8 cellular contexts compared by ENCODE assay signal in genomic region chr4:13548984-13549546, GRCh38. TPM values are rescaled to one million over a fixed set of nuclear protein-coding genes. Genes with fewer than 3 reads are reported as not detected.
DNase-seq lines count a peak whose midpoint lies in the region; ATAC-seq lines count a peak whose summit lies in the region.

No MANE protein-coding gene starts in this region.

- no peak overlapping the region for H3K27ac ChIP-seq in CD4-positive, CD25-positive, alpha-beta regulatory T cell (ENCODE audit: insufficient read depth, low read length, poor library complexity, severe bottlenecking)

- peaks cover 74% of the 10 kb centered on the region for H3K27me3 Mint-ChIP-seq in CD4-positive, CD25-positive, alpha-beta regulatory T cell

- H3K9me3 ChIP-seq in CD4-positive, CD25-positive, alpha-beta regulatory T cell (ENCODE audit: control insufficient read depth in 2 of 2, low read length in 2 of 2): peaks cover 0 to 8% of the 10 kb centered on the region in 2 experiments

- H3K36me3 ChIP-seq in CD4-positive, CD25-positive, alpha-beta regulatory T cell (ENCODE audit: control insufficient read depth, insufficient read depth, low read length): no peaks in the 10 kb centered on the region

- H3K4me3 ChIP-seq in CD4-positive, CD25-positive, alpha-beta regulatory T cell (ENCODE audit: low read depth, low read length): peak overlapping the region; percentile 53

- DNase-seq in CD4-positive, CD25-positive, alpha-beta regulatory T cell: peak; percentile 60 to 85 (median 67)
- peak; percentile 87 for DNase-seq in NCI-H748 (lab: John Stamatoyannopoulos, UW; ENCODE audit: unreplicated experiment)
- DNase-seq in activated CD4-positive, alpha-beta T cell treated with anti-CD3 and anti-CD28 coated beads, Interleukin-2, amount 50 U/mL, for 48 hours: peak; percentile 93 to 94
- DNase-seq in ecto neural progenitor cell (ENCODE audit: low spot score): peak; percentile 95
- peak; percentile 80 for DNase-seq in medulla oblongata (ENCODE audit: extremely low spot score)
- peak; percentile 64 for DNase-seq in stimulated activated CD8-positive, alpha-beta memory T cell treated with anti-CD3 and anti-CD28 coated beads, Interleukin-12 subunit alpha, Interleukin-12 subunit beta, amount 100 ng/mL, for 4 hours (ENCODE audit: low read depth)

- H3K9me3 Mint-ChIP-seq in CD4-positive, CD25-positive, alpha-beta regulatory T cell: peaks cover 0 to 12% (median 4%) of the 10 kb centered on the region in 7 donors

- H3K4me1 ChIP-seq in CD4-positive, CD25-positive, alpha-beta regulatory T cell (ENCODE audit: control insufficient read depth, insufficient read depth, low read length, poor library complexity, severe bottlenecking): peaks cover 43% of the 10 kb centered on the region

- peak overlapping the region in 1 of 3 donors; percentile 57 for H3K27ac Mint-ChIP-seq in CD4-positive, CD25-positive, alpha-beta regulatory T cell

- H3K4me3 Mint-ChIP-seq in CD4-positive, CD25-positive, alpha-beta regulatory T cell: peak overlapping the region; percentile 28 to 71 (median 52)

- peaks cover 15 to 30% (median 22%) of the 10 kb centered on the region in 4 donors for H3K4me1 Mint-ChIP-seq in CD4-positive, CD25-positive, alpha-beta regulatory T cell

- no peaks in the 10 kb centered on the region for H3K36me3 Mint-ChIP-seq in CD4-positive, CD25-positive, alpha-beta regulatory T cell

- peaks cover 39% of the 10 kb centered on the region for H3K27me3 ChIP-seq in CD4-positive, CD25-positive, alpha-beta regulatory T cell (ENCODE audit: control insufficient read depth, insufficient read depth, low read length)

- ATAC-seq in CD4-positive, CD25-positive, alpha-beta regulatory T cell (ENCODE audit: low read depth in 2 of 2): peak; percentile 49 to 64
- peak; percentile 61 for ATAC-seq in GM19438 (IDR thresholded peaks at IDR 0.05; ENCODE audit: low read depth, unreplicated experiment)
- peak; percentile 82 for ATAC-seq in HG03558 (IDR thresholded peaks at IDR 0.05; ENCODE audit: extremely low read depth, unreplicated experiment)

RNA-seq across cellular contexts. Expression of gene NKX3-2, which starts 4.8 kb away (rescaled TPM):
- total RNA-seq in CD4-positive, CD25-positive, alpha-beta regulatory T cell: not detected
- not detected for polyA plus RNA-seq in CD4-positive, CD25-positive, alpha-beta regulatory T cell
